In the genomic region with DNA sequence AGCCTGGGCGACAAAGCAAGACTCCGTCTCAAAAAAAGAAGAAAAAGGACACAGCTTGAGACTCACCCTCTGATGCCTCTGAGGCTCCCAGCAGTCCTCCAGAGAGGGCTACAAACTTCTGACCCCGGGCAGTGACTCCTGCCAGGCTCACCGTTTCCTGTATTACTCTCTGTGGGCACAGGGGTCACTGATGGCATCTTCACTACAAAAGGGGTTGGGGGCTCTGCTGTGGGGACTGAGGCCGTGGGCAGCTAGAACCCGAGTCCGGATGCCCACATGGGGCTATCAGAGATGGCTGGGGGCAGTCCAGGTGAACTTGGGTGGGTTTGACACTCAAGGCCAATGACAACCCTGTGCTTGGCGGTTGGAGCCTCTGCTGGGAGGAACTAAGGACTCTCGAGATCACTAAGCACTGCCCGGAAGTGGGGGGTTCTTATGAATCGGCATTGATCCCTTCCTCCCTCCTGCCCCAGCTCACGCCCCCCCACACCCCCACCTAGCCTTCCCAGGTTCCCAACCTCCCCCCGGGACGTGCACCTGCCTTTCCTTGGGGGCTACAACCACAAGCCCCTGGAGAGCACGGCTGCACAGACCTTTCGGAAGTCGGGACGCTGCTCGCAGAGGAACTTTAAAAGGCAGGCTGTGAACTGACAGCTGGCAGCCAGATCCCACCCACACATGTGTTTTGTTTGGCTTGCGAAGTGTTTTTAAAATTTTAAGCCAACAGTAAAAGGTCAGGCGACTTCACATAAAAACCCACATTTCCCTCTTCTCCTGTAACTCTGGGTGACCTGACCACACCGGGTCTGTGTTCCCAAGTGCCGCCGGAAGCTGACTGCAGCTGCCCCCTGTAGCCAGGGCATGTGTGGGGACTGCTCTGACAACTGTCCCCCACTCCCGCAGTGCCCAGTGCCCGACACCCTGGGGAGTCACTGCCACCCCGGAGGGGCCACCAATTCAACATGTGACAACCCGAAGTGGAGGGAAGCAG, we compare ENCODE assay signal across 8 cellular contexts. TPM values are rescaled to one million over a fixed set of nuclear protein-coding genes. Genes with fewer than 3 reads are reported as not detected.
DNase-seq lines count a peak whose midpoint lies in the region; ATAC-seq, FAIRE-seq and TF ChIP-seq lines count a peak whose summit lies in the region.

No MANE protein-coding gene starts in this region.

- no peaks in the 10 kb centered on the region for H3K36me3 ChIP-seq in endothelial cell of umbilical vein (ENCODE audit: control insufficient read depth in 2 of 2, extremely low read depth in 1 of 2, insufficient read depth in 2 of 2, low read length in 2 of 2)
- no peaks in the 10 kb centered on the region for H3K36me3 ChIP-seq in hepatocyte (replicated peaks; ENCODE audit: insufficient read depth, low read depth)

- no peaks in the 10 kb centered on the region for H3K79me2 ChIP-seq in endothelial cell of umbilical vein (ENCODE audit: control insufficient read depth, insufficient read depth, low read length)
- peaks cover 13% of the 10 kb centered on the region for H3K79me2 ChIP-seq in hepatocyte

- no peak for TF ChIP-seq CTCF in GM13977 (IDR thresholded peaks at IDR 0.05; ENCODE audit: extremely low read depth, insufficient read depth, missing control alignments)
- no peak for TF ChIP-seq CTCF in endothelial cell of umbilical vein (IDR thresholded peaks at IDR 0.05; ENCODE audit: extremely low read depth in 1 of 2, insufficient read depth in 1 of 2, low read depth in 1 of 2, low read length in 2 of 2)
- no peak for TF ChIP-seq CTCF in hepatocyte (IDR thresholded peaks at IDR 0.05; ENCODE audit: poor library complexity)

- CTCF ChIA-PET in endothelial cell of umbilical vein (lab: Charles Lee), result interaction anchor here (0.8 to 3.2 kb wide), 6 partner anchors 8 to 104 kb away, joined by 3 to 36 read pairs (median 3); no protein-coding TSS in a partner anchor

- H3K9me2 ChIP-seq in hepatocyte (replicated peaks; ENCODE audit: insufficient read depth), result no peaks in the 10 kb centered on the region

- WGBS in hepatocyte (ENCODE audit: low lambda C conversion rate, missing lambda C conversion rate), result 78% methylated on average over 26 of the region's 28 CpGs

- no peak for ATAC-seq in GM21360 (IDR thresholded peaks at IDR 0.05; ENCODE audit: unreplicated experiment)

- H3K4me3 ChIP-seq in endothelial cell of umbilical vein (replicated peaks in 1 of 3; ENCODE audit: insufficient read depth in 1 of 3, low read depth in 1 of 3, low read length in 3 of 3), result no peak overlapping the region
- H3K4me3 ChIP-seq in hepatocyte, result no peak overlapping the region

- FAIRE-seq in endothelial cell of umbilical vein (lab: Jason Lieb, UNC), result peak; percentile 96

- H3K27me3 ChIP-seq in endothelial cell of umbilical vein (ENCODE audit: control insufficient read depth in 2 of 2, insufficient read depth in 2 of 2, low read length in 2 of 2) (no peaks in the 10 kb centered on the region), hepatocyte (no peaks in the 10 kb centered on the region)

- POLR2A ChIA-PET in endothelial cell of umbilical vein (lab: Charles Lee), result no interaction called here

- no peaks in the 10 kb centered on the region for H3K9me1 ChIP-seq in endothelial cell of umbilical vein (replicated peaks; ENCODE audit: control insufficient read depth, extremely low read depth, insufficient read depth, low read length)

- H3K9me3 ChIP-seq in endothelial cell of umbilical vein (replicated peaks; ENCODE audit: control insufficient read depth, insufficient read depth, low read length), result no peaks in the 10 kb centered on the region
- H3K9me3 ChIP-seq in hepatocyte (ENCODE audit: low read depth), result no peaks in the 10 kb centered on the region

- DNase-seq in GM13977 (ENCODE audit: low spot score), result peak; percentile 78
- DNase-seq in NCI-H1694 (lab: John Stamatoyannopoulos, UW), result peak; percentile 25
- peak; percentile 92 for DNase-seq in endothelial cell of umbilical vein (ENCODE audit: low read depth, low spot score)
- peak; percentile 73 for DNase-seq in renal cortical epithelial cell (ENCODE audit: low read depth)
- DNase-seq in NCI-H146 (lab: John Stamatoyannopoulos, UW), result no peak
- DNase-seq in hepatocyte (ENCODE audit: low spot score), result no peak
- no peak for DNase-seq in NCI-H2227 treated with DMSO at 0.1 percent for 48 hours (lab: John Stamatoyannopoulos, UW)

- no peak for TF ChIP-seq POLR2A in endothelial cell of umbilical vein (IDR thresholded peaks at IDR 0.05; ENCODE audit: low read depth, low read length)

- BruUV-seq in endothelial cell of umbilical vein (replicated peaks; lab: Mats Ljungman, UMichigan), result no TSS peak

- H3K9ac ChIP-seq in endothelial cell of umbilical vein (replicated peaks; ENCODE audit: extremely low read depth, insufficient read depth, low read length), result no peak overlapping the region

- H4K20me1 ChIP-seq in endothelial cell of umbilical vein (replicated peaks; ENCODE audit: control insufficient read depth, extremely low read depth, insufficient read depth, low read length) (no peaks in the 10 kb centered on the region), hepatocyte (ENCODE audit: insufficient read depth, poor library complexity, severe bottlenecking) (peaks cover 21% of the 10 kb centered on the region)

- in situ Hi-C loops in GM13977 (cut with MboI; ENCODE audit: low pct_unique_long_range_greater_than_20kb, low sequenced_read_pairs, unreplicated experiment), result no loop called here

- intact Hi-C loops in endothelial cell of umbilical vein (cut with micrococcal nuclease), result loop anchor here (1.0 kb wide), 1 partner anchor 9 kb away; no protein-coding TSS in a partner anchor

- dilution Hi-C loops in endothelial cell of umbilical vein (cut with MboI; ENCODE audit: extremely low pct_ligation_motif_present, low sequenced_read_pairs), result no loop called here

- H3K4me1 ChIP-seq in endothelial cell of umbilical vein (ENCODE audit: control insufficient read depth, extremely low read depth, insufficient read depth, low read length) (peaks cover 17% of the 10 kb centered on the region), hepatocyte (ENCODE audit: insufficient read depth) (peaks cover 16% of the 10 kb centered on the region)

- H2AFZ ChIP-seq in endothelial cell of umbilical vein (ENCODE audit: low read depth, low read length) (no peak overlapping the region), hepatocyte (no peak overlapping the region)

- no peak overlapping the region for H3K27ac ChIP-seq in endothelial cell of umbilical vein (ENCODE audit: insufficient read depth, low read depth, low read length)
- no peak overlapping the region for H3K27ac ChIP-seq in hepatocyte

- H3K4me2 ChIP-seq in endothelial cell of umbilical vein (ENCODE audit: insufficient read depth, low read length) (peak overlapping the region; percentile 50), hepatocyte (no peak overlapping the region)

TF ChIP-seq in endothelial cell of umbilical vein, 7 proteins besides CTCF, POLR2A, EP300 and RAD21:
- peak; percentile 46 for TF ChIP-seq POLR2AphosphoS5 (IDR thresholded peaks at IDR 0.05; ENCODE audit: insufficient read depth, low read depth, low read length)
- peak; percentile 32 for TF ChIP-seq FOS (IDR thresholded peaks at IDR 0.05; ENCODE audit: borderline replicate concordance, insufficient read depth, low read length)
- peak; percentile 7 for TF ChIP-seq GATA2 (IDR thresholded peaks at IDR 0.05; ENCODE audit: insufficient read depth, insufficient read length, low read depth, low read length)
- TF ChIP-seq, protein P1, sequence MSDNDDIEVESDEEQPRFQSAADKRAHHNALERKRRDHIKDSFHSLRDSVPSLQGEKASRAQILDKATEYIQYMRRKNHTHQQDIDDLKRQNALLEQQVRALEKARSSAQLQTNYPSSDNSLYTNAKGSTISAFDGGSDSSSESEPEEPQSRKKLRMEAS (IDR thresholded peaks at IDR 0.05; ENCODE audit: insufficient read depth, insufficient read length), result peak; percentile 49
- TF ChIP-seq MYC (IDR thresholded peaks at IDR 0.05; ENCODE audit: low read depth, low read length), result no peak
- no peak for TF ChIP-seq JUN (IDR thresholded peaks at IDR 0.05; ENCODE audit: borderline replicate concordance, insufficient read depth, insufficient read length, low read depth)
- no peak for TF ChIP-seq EZH2 (IDR thresholded peaks at IDR 0.05; ENCODE audit: borderline replicate concordance, low read depth, low read length, severe bottlenecking)
TF ChIP-seq in endothelial cell of umbilical vein: peak in this region for 4.

RNA-seq across cellular contexts. Expression of gene RALGDS, which starts 5.0 kb away (rescaled TPM):
- total RNA-seq in endothelial cell of umbilical vein (41.4 and 43.1 TPM in 2 replicates), renal cortical epithelial cell (16.0 and 35.4 TPM in 2 replicates), hepatocyte (26.9 and 30.9 TPM in 2 replicates)
- polyA plus RNA-seq in endothelial cell of umbilical vein (60.0 and 72.2 TPM in 2 replicates), hepatocyte (48.0 and 51.7 TPM in 2 replicates)
- polyA plus RNA-seq in endothelial cell of umbilical vein (2011; cell fraction: cytosol; rRNA removed), result 42.1 and 51.4 TPM in 2 replicates
- 185 and 231 TPM in 2 replicates for polyA plus RNA-seq in endothelial cell of umbilical vein (2011; cell fraction: nucleus; rRNA removed)
- 23.4 and 32.2 TPM in 2 replicates for polyA plus RNA-seq in endothelial cell of umbilical vein (2012)
- polyA minus RNA-seq in endothelial cell of umbilical vein, result 31.7 and 33.3 TPM in 2 replicates
- polyA minus RNA-seq in endothelial cell of umbilical vein (2011; cell fraction: cytosol; rRNA and poly(A)+ RNA removed), result 14.1 TPM
- polyA minus RNA-seq in endothelial cell of umbilical vein (2011; cell fraction: nucleus; rRNA and poly(A)+ RNA removed), result 34.4 and 39.5 TPM in 2 replicates

RNA-seq across cellular contexts. Expression of gene GBGT1, which starts 37.7 kb away (rescaled TPM):
- 28.7 and 35.6 TPM in 2 replicates for total RNA-seq in endothelial cell of umbilical vein
- 56.3 and 68.8 TPM in 2 replicates for polyA plus RNA-seq in endothelial cell of umbilical vein
- polyA plus RNA-seq in endothelial cell of umbilical vein (2011; cell fraction: cytosol; rRNA removed), result 36.6 and 42.6 TPM in 2 replicates
- polyA plus RNA-seq in endothelial cell of umbilical vein (2011; cell fraction: nucleus; rRNA removed), result 39.7 and 45.5 TPM in 2 replicates
- 32.2 and 55.3 TPM in 2 replicates for polyA plus RNA-seq in endothelial cell of umbilical vein (2012)
- polyA minus RNA-seq in endothelial cell of umbilical vein, result 61.1 and 61.6 TPM in 2 replicates
- polyA minus RNA-seq in endothelial cell of umbilical vein (2011; cell fraction: cytosol; rRNA and poly(A)+ RNA removed), result not detected
- polyA minus RNA-seq in endothelial cell of umbilical vein (2011; cell fraction: nucleus; rRNA and poly(A)+ RNA removed), result 24.7 and 38.1 TPM in 2 replicates
- 3.1 and 5.1 TPM in 2 replicates for total RNA-seq in renal cortical epithelial cell
- total RNA-seq in hepatocyte, result 10.1 and 15.5 TPM in 2 replicates
- polyA plus RNA-seq in hepatocyte, result 4.0 and 5.8 TPM in 2 replicates

Comparison
In these comparisons a context has a peak if more than half of its experiments do, and no peak if none do; other contexts are left out.
1. DNase-seq: peak in GM13977 (single experiment), NCI-H1694 (single experiment), endothelial cell of umbilical vein (single experiment) and renal cortical epithelial cell (single experiment); none in NCI-H146 (single experiment), hepatocyte (single experiment) and NCI-H2227 treated with DMSO at 0.1 percent for 48 hours (single experiment).